Comparison of ENCODE assay signal across 9 cellular contexts in genomic region chr3:14633819-14634424, GRCh38. TPM values are rescaled to one million over a fixed set of nuclear protein-coding genes. Genes with fewer than 3 reads are reported as not detected.
DNase-seq lines count a peak whose midpoint lies in the region; ATAC-seq and TF ChIP-seq lines count a peak whose summit lies in the region.
"Had no signal": no experiment of that assay in that cellular context is flagged by ENCODE, and none has a peak within 500 bp of the region (broad histone marks: within the 10 kb centered on the region; RNA-seq: fewer than 3 reads in every experiment).

No MANE protein-coding gene starts in this region.

- 42% methylated on average over 6 of the region's 8 CpGs for WGBS in mesenchymal stem cell

- no peak overlapping the region for H2AFZ ChIP-seq in mesenchymal stem cell (ENCODE audit: low read depth, low read length)

- H3K18ac ChIP-seq in mesenchymal stem cell (ENCODE audit: low read depth in 1 of 2, low read length in 2 of 2) = no peak overlapping the region

- H3K9me3 ChIP-seq in colonic mucosa = no peaks in the 10 kb centered on the region
- H3K9me3 ChIP-seq in mesenchymal stem cell (ENCODE audit: control insufficient read depth, low read length) = no peaks in the 10 kb centered on the region
- H3K9me3 ChIP-seq: BLaER1 had no signal

- ATAC-seq in activated CD4-positive, CD25-positive, alpha-beta regulatory T cell treated with anti-CD3 and anti-CD28 coated beads, Interleukin-2, amount 50 U/mL, for 24 hours = peak; percentile 41 to 49

- H3K4ac ChIP-seq in mesenchymal stem cell (ENCODE audit: low read depth in 1 of 2, low read length in 2 of 2) = no peak overlapping the region

- no peak overlapping the region for H3K27ac ChIP-seq in colonic mucosa
- no peak overlapping the region for H3K27ac ChIP-seq in mesenchymal stem cell (ENCODE audit: low read length, poor library complexity, severe bottlenecking)
- H3K27ac ChIP-seq in coronary artery = no peak overlapping the region
- H3K27ac ChIP-seq: BLaER1 had no signal

- intact Hi-C loops in colonic mucosa (cut with DNase I) = no loop called here

- H3K4me1 ChIP-seq in colonic mucosa (no peaks in the 10 kb centered on the region), mesenchymal stem cell (ENCODE audit: control insufficient read depth, insufficient read depth, low read depth, low read length) (no peaks in the 10 kb centered on the region)
- H3K4me1 ChIP-seq: BLaER1 had no signal

- no peak overlapping the region for H2BK5ac ChIP-seq in mesenchymal stem cell (ENCODE audit: low read depth, low read length, poor library complexity, severe bottlenecking)

- H3K4me2 ChIP-seq in mesenchymal stem cell (ENCODE audit: low read length, poor library complexity, severe bottlenecking) = no peak overlapping the region
- H3K4me2 ChIP-seq: BLaER1 had no signal

- H3K23ac ChIP-seq in mesenchymal stem cell (ENCODE audit: low read length in 2 of 2) = no peak overlapping the region

- H3K79me1 ChIP-seq in mesenchymal stem cell (replicated peaks; ENCODE audit: low read length, poor library complexity, severe bottlenecking) = no peaks in the 10 kb centered on the region

- H3K27me3 ChIP-seq in colonic mucosa = no peaks in the 10 kb centered on the region
- H3K27me3 ChIP-seq in mesenchymal stem cell (ENCODE audit: control insufficient read depth in 1 of 2, insufficient read depth in 1 of 2, low read length in 2 of 2) = peaks cover 10 to 37% of the 10 kb centered on the region in 2 experiments
- H3K27me3 ChIP-seq: BLaER1 had no signal

- H3K14ac ChIP-seq in mesenchymal stem cell (ENCODE audit: low read length in 2 of 2) = no peak overlapping the region

- no peak overlapping the region for H4K91ac ChIP-seq in mesenchymal stem cell (ENCODE audit: low read length)

- H2BK12ac ChIP-seq in mesenchymal stem cell (ENCODE audit: low read length in 2 of 2) = no peak overlapping the region

- H3K4me3 ChIP-seq in colonic mucosa (no peak overlapping the region), mesenchymal stem cell (ENCODE audit: insufficient read depth in 1 of 2, low read depth in 1 of 2, low read length in 2 of 2) (no peak overlapping the region), coronary artery (no peak overlapping the region)
- H3K4me3 ChIP-seq: BLaER1 had no signal

- H2BK15ac ChIP-seq in mesenchymal stem cell (ENCODE audit: low read depth, poor library complexity, severe bottlenecking) = no peak overlapping the region

- H2BK120ac ChIP-seq in mesenchymal stem cell (ENCODE audit: low read depth, low read length) = no peak overlapping the region

- TF ChIP-seq CTCF in colonic mucosa (IDR thresholded peaks at IDR 0.05) = peak; percentile 63
- TF ChIP-seq CTCF in coronary artery (IDR thresholded peaks at IDR 0.05) = no peak

- H3K9ac ChIP-seq in colonic mucosa (ENCODE audit: low read depth in 2 of 2, low read length in 2 of 2) (no peak overlapping the region), mesenchymal stem cell (ENCODE audit: low read length) (no peak overlapping the region)
- H3K9ac ChIP-seq: BLaER1 had no signal

- no peak overlapping the region for H2AK5ac ChIP-seq in mesenchymal stem cell (ENCODE audit: low read length, severe bottlenecking)

- H3K36me3 ChIP-seq in colonic mucosa = no peaks in the 10 kb centered on the region
- H3K36me3 ChIP-seq in mesenchymal stem cell (ENCODE audit: control insufficient read depth in 1 of 2, insufficient read depth in 2 of 2, low read depth in 1 of 2, low read length in 2 of 2) = no peaks in the 10 kb centered on the region
- H3K36me3 ChIP-seq: BLaER1 had no signal

- peak; percentile 7 for DNase-seq in NCI-H1092 treated with DMSO at 0.1 percent for 48 hours (lab: John Stamatoyannopoulos, UW)
- DNase-seq in NCI-H1092 (lab: John Stamatoyannopoulos, UW) = no peak
- peak; percentile 45 for DNase-seq in LoVo (ENCODE audit: low spot score)
- peak; percentile 50 for DNase-seq in colonic mucosa
- peak; percentile 58 for DNase-seq in mesenchymal stem cell
- peak; percentile 2 to 58 (median 40) for DNase-seq in stimulated activated naive CD4-positive, alpha-beta T cell (lab: John Stamatoyannopoulos, UW)
- no peak for DNase-seq in coronary artery (ENCODE audit: low spot score)

- H4K8ac ChIP-seq in mesenchymal stem cell (ENCODE audit: low read length) = no peak overlapping the region

RNA-seq across cellular contexts. Expression of gene CCDC174, which starts 17.6 kb away (rescaled TPM):
- total RNA-seq in colonic mucosa = 10 to 100 TPM; 15.4 to 17.9 TPM
- polyA plus RNA-seq in mesenchymal stem cell (2013, experiment 1 of 2) = 15.8 TPM
- 15.6 TPM for polyA plus RNA-seq in mesenchymal stem cell (2013, experiment 2 of 2)

RNA-seq across cellular contexts. Expression of gene C3orf20, which starts 41.0 kb away (rescaled TPM):
- under 1 TPM in 1 of 2 donors, not detected in 1; 0.08 TPM for total RNA-seq in colonic mucosa
- not detected for polyA plus RNA-seq in mesenchymal stem cell (2013, experiment 1 of 2)
- not detected for polyA plus RNA-seq in mesenchymal stem cell (2013, experiment 2 of 2)

Comparison
In these comparisons a context has a peak if more than half of its experiments do, and no peak if none do; other contexts are left out.
1. DNase-seq: peak in NCI-H1092 treated with DMSO at 0.1 percent for 48 hours (single experiment), LoVo (single experiment), colonic mucosa (single experiment), mesenchymal stem cell (single experiment) and stimulated activated naive CD4-positive, alpha-beta T cell (6 of 6); none in NCI-H1092 (single experiment) and coronary artery (single experiment).